Comparison of ENCODE assay signal across 8 cellular contexts in the genomic region with DNA sequence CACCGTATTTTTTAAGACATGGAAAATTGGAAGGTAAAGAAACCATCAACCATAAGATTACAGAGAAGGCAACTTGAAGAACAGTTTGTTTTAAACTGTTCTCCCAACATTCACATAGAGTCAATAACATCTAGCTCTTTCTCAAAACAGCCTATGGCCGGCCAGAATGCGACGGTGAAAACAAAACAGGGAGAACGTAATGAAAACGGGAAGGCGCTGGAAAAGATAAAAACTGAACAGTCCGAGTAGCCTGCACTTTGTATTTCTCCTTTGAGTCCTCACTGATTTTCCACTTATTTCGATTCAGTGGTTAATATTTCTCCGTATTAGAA. TPM values are rescaled to one million over a fixed set of nuclear protein-coding genes. Genes with fewer than 3 reads are reported as not detected.
DNase-seq lines count a peak whose midpoint lies in the region; ATAC-seq and TF ChIP-seq lines count a peak whose summit lies in the region.

No MANE protein-coding gene starts in this region.

- H4K20me1 ChIP-seq in GM23248 (ENCODE audit: insufficient read depth): no peaks in the 10 kb centered on the region

- H3K9me2 ChIP-seq in GM23248 (ENCODE audit: insufficient read depth): no peaks in the 10 kb centered on the region

- H3K9me3 ChIP-seq in GM23248 (ENCODE audit: low read depth): no peaks in the 10 kb centered on the region

- in situ Hi-C loops in GM23248 (cut with MboI) (no loop called here), KBM-7 (cut with MboI; ENCODE audit: low pct_unique_long_range_greater_than_20kb, low sequenced_read_pairs) (no loop called here)

- ATAC-seq in SK-N-SH treated with all-trans-retinoic acid at 6 μM for 48 hours (peak; percentile 58), GM19397 (IDR thresholded peaks at IDR 0.05; ENCODE audit: unreplicated experiment) (no peak), HG02678 (IDR thresholded peaks at IDR 0.05; ENCODE audit: unreplicated experiment) (no peak)

- peak overlapping the region; percentile 94 for H3K9ac ChIP-seq in GM23248

- H3K4me3 ChIP-seq in GM23248 (peak overlapping the region; percentile 87), fibroblast of villous mesenchyme (ENCODE audit: low read depth, low read length) (peak overlapping the region; percentile 87), retinal pigment epithelial cell (ENCODE audit: low read length) (peak overlapping the region; percentile 99)

- no peaks in the 10 kb centered on the region for H3K27me3 ChIP-seq in GM23248 (replicated peaks; ENCODE audit: insufficient read depth)

- 0 to 1% methylated on average over 10 of the region's 10 CpGs for WGBS in GM23248 (ENCODE audit: low coverage in 1 of 2, low lambda C conversion rate in 2 of 2, missing lambda C conversion rate in 2 of 2), 2 experiments

- peaks cover 51% of the 10 kb centered on the region for H3K79me2 ChIP-seq in GM23248 (ENCODE audit: insufficient read depth)

- DNase-seq in GM23248 (no peak), fibroblast of villous mesenchyme (ENCODE audit: low read depth) (peak; percentile 25), retinal pigment epithelial cell (ENCODE audit: low read depth) (no peak), iPS-NIHi11 (ENCODE audit: low spot score) (no peak), KBM-7 (no peak)

- TF ChIP-seq CTCF in fibroblast of villous mesenchyme (IDR thresholded peaks at IDR 0.05; ENCODE audit: insufficient read depth, low read depth, low read length) (no peak), retinal pigment epithelial cell (conservative IDR thresholded peaks at IDR 0.05; ENCODE audit: low read depth, low read length) (no peak)

- peak overlapping the region; percentile 85 for H3K27ac ChIP-seq in GM23248

- peaks cover 9% of the 10 kb centered on the region; the same call in 1 of the 2 replicates for H3K4me1 ChIP-seq in GM23248 (ENCODE audit: insufficient read depth)

- no peaks in the 10 kb centered on the region; the same call in 1 of the 2 replicates for H3K36me3 ChIP-seq in GM23248 (ENCODE audit: low read depth)

- peak overlapping the region; percentile 94 for H3K4me2 ChIP-seq in GM23248 (ENCODE audit: unreplicated experiment)

- peak overlapping the region; percentile 91 for H2AFZ ChIP-seq in GM23248

- H3F3A ChIP-seq in GM23248 (ENCODE audit: insufficient read depth): no peaks in the 10 kb centered on the region

TF ChIP-seq in SK-N-SH treated with all-trans-retinoic acid at 6 μM for 48 hours, 23 proteins besides CTCF, POLR2A, EP300 and RAD21:
- TF ChIP-seq ZNF70 (CRISPR knock-in tag; IDR thresholded peaks at IDR 0.05) (no peak), ZC3H10 (CRISPR knock-in tag; IDR thresholded peaks at IDR 0.05) (no peak), TCF4 (CRISPR knock-in tag; IDR thresholded peaks at IDR 0.05; ENCODE audit: borderline replicate concordance) (no peak), ESRRG (CRISPR knock-in tag; IDR thresholded peaks at IDR 0.05) (no peak), GLIS3 (CRISPR knock-in tag; IDR thresholded peaks at IDR 0.05) (no peak), OSR1 (CRISPR knock-in tag; IDR thresholded peaks at IDR 0.05) (no peak), TOX (CRISPR knock-in tag; IDR thresholded peaks at IDR 0.05; ENCODE audit: borderline replicate concordance) (no peak), ARNTL (CRISPR knock-in tag; IDR thresholded peaks at IDR 0.05; ENCODE audit: borderline replicate concordance, low read depth) (no peak), PPARA (CRISPR knock-in tag; IDR thresholded peaks at IDR 0.05; ENCODE audit: borderline replicate concordance) (no peak), ZFP3 (CRISPR knock-in tag; IDR thresholded peaks at IDR 0.05) (no peak), BACH2 (CRISPR knock-in tag; IDR thresholded peaks at IDR 0.05; ENCODE audit: borderline replicate concordance) (no peak)
- TF ChIP-seq, protein P1, sequence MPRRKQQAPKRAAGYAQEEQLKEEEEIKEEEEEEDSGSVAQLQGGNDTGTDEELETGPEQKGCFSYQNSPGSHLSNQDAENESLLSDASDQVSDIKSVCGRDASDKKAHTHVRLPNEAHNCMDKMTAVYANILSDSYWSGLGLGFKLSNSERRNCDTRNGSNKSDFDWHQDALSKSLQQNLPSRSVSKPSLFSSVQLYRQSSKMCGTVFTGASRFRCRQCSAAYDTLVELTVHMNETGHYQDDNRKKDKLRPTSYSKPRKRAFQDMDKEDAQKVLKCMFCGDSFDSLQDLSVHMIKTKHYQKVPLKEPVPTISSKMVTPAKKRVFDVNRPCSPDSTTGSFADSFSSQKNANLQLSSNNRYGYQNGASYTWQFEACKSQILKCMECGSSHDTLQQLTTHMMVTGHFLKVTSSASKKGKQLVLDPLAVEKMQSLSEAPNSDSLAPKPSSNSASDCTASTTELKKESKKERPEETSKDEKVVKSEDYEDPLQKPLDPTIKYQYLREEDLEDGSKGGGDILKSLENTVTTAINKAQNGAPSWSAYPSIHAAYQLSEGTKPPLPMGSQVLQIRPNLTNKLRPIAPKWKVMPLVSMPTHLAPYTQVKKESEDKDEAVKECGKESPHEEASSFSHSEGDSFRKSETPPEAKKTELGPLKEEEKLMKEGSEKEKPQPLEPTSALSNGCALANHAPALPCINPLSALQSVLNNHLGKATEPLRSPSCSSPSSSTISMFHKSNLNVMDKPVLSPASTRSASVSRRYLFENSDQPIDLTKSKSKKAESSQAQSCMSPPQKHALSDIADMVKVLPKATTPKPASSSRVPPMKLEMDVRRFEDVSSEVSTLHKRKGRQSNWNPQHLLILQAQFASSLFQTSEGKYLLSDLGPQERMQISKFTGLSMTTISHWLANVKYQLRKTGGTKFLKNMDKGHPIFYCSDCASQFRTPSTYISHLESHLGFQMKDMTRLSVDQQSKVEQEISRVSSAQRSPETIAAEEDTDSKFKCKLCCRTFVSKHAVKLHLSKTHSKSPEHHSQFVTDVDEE (CRISPR knock-in tag; IDR thresholded peaks at IDR 0.05): no peak
- TF ChIP-seq, protein P2, sequence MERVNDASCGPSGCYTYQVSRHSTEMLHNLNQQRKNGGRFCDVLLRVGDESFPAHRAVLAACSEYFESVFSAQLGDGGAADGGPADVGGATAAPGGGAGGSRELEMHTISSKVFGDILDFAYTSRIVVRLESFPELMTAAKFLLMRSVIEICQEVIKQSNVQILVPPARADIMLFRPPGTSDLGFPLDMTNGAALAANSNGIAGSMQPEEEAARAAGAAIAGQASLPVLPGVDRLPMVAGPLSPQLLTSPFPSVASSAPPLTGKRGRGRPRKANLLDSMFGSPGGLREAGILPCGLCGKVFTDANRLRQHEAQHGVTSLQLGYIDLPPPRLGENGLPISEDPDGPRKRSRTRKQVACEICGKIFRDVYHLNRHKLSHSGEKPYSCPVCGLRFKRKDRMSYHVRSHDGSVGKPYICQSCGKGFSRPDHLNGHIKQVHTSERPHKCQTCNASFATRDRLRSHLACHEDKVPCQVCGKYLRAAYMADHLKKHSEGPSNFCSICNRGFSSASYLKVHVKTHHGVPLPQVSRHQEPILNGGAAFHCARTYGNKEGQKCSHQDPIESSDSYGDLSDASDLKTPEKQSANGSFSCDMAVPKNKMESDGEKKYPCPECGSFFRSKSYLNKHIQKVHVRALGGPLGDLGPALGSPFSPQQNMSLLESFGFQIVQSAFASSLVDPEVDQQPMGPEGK (CRISPR knock-in tag; IDR thresholded peaks at IDR 0.05; ENCODE audit: borderline replicate concordance): no peak

RNA-seq across cellular contexts. Expression of a gene that starts 0.6 kb away (rescaled TPM):
- total RNA-seq in GM23248 (2014; rRNA removed; shearing (Covaris generic)): 37.3 and 37.9 TPM in 2 replicates
- polyA plus RNA-seq in GM23248 (2016; fragmentation: Nextera tagmentation; extraction: Ambion mirVana): 41.9 and 45.0 TPM in 2 replicates
- 44.0 and 45.4 TPM in 2 replicates for total RNA-seq in fibroblast of villous mesenchyme
